ENCODE assay signal across 20 cellular contexts in genomic region chr11:26930518-26931247, GRCh38.
DNase-seq lines count a peak whose midpoint lies in the region; ATAC-seq and TF ChIP-seq lines count a peak whose summit lies in the region.
"Had no signal": no experiment of that assay in that cellular context is flagged by ENCODE, and none has a peak within 500 bp of the region (broad histone marks: within the 10 kb centered on the region; RNA-seq: fewer than 3 reads in every experiment).

No MANE protein-coding gene starts in this region.

- no peak for TF ChIP-seq CTCF in left lung (IDR thresholded peaks at IDR 0.05)
- TF ChIP-seq CTCF in upper lobe of right lung (IDR thresholded peaks at IDR 0.05), result no peak

- H3K4me3 ChIP-seq in left lung, result no peak overlapping the region
- H3K4me3 ChIP-seq in upper lobe of right lung, result no peak overlapping the region
- H3K4me3 ChIP-seq: breast epithelium, HAP-1, upper lobe of left lung had no signal

- H3K4me3 Mint-ChIP-seq in activated CD4-positive, alpha-beta T cell treated with anti-CD3 and anti-CD28 coated beads, Interleukin-2, amount 10 ng/mL, durations not matched to agents 24 days and 14 days, result no peak overlapping the region
- H3K4me3 Mint-ChIP-seq: activated CD4-positive, alpha-beta T cell treated with anti-CD3 and anti-CD28 coated beads for 36 hours; activated naive CD4-positive, alpha-beta T cell treated with anti-CD3 and anti-CD28 coated beads, Interleukin-2, amount 10 ng/mL, durations not matched to agents 7 days and 5 days; stimulated activated naive B cell treated with anti-CD40 and anti-IgM and Interleukin-4, amounts not matched to agents 10 μg/mL and 1 μg/mL and 100 μg/mL, for 72 hours; T-helper 2 cell treated with Interferon-gamma antibody and Interleukin-4, amounts not matched to agents 5 μg/mL and 100 μg/mL, for 36 hours had no signal

- peak; percentile 6 for DNase-seq in activated CD4-positive, alpha-beta T cell treated with anti-CD3 and anti-CD28 coated beads, Interleukin-2, amount 10 ng/mL, durations not matched to agents 24 days and 14 days
- DNase-seq in activated CD4-positive, alpha-beta T cell treated with anti-CD3 and anti-CD28 coated beads for 4 hours, result no peak
- DNase-seq in amniotic epithelial cell (ENCODE audit: low read depth), result peak; percentile 81
- no peak for DNase-seq in left lung
- no peak for DNase-seq in upper lobe of right lung
- no peak for DNase-seq in germinal center (ENCODE audit: low spot score)
- DNase-seq in middle frontal gyrus (ENCODE audit: extremely low spot score, low spot score), result no peak
- DNase-seq: activated CD4-positive, alpha-beta T cell treated with anti-CD3 and anti-CD28 coated beads for 36 hours; activated naive CD4-positive, alpha-beta T cell treated with anti-CD3 and anti-CD28 coated beads, Interleukin-2, amount 10 ng/mL, durations not matched to agents 7 days and 5 days; GDM1; MM.1S; NCI-H1694 treated with DMSO at 0.1 percent for 48 hours; occipital lobe; SHP77 treated with DMSO at 0.1 percent for 48 hours; stimulated activated naive B cell treated with anti-CD40 and anti-IgM and Interleukin-4, amounts not matched to agents 10 μg/mL and 1 μg/mL and 100 μg/mL, for 72 hours; upper lobe of left lung had no signal

- no peak overlapping the region for H3K27ac ChIP-seq in left lung
- no peak overlapping the region for H3K27ac ChIP-seq in upper lobe of right lung
- H3K27ac ChIP-seq: upper lobe of left lung had no signal

- intact Hi-C loops in activated CD4-positive, alpha-beta T cell treated with anti-CD3 and anti-CD28 coated beads, Interleukin-2, amount 10 ng/mL, durations not matched to agents 24 days and 14 days (cut with micrococcal nuclease), result no loop called here
- intact Hi-C loops in left lung (cut with DNase I), result no loop called here
- intact Hi-C loops in upper lobe of right lung (cut with DNase I), result no loop called here

- ATAC-seq in left lung, result peak; percentile 80
- ATAC-seq in upper lobe of right lung, result peak; percentile 28
- ATAC-seq in GM21526 (IDR thresholded peaks at IDR 0.05; ENCODE audit: low FRiP score, unreplicated experiment), result no peak
- ATAC-seq: activated CD4-positive, alpha-beta T cell treated with anti-CD3 and anti-CD28 coated beads for 36 hours; stimulated activated naive B cell treated with anti-CD40 and anti-IgM and Interleukin-4, amounts not matched to agents 10 μg/mL and 1 μg/mL and 100 μg/mL, for 72 hours had no signal

- no peaks in the 10 kb centered on the region for H3K36me3 Mint-ChIP-seq in activated CD4-positive, alpha-beta T cell treated with anti-CD3 and anti-CD28 coated beads, Interleukin-2, amount 10 ng/mL, durations not matched to agents 24 days and 14 days (ENCODE audit: low read depth)
- H3K36me3 Mint-ChIP-seq: activated naive CD4-positive, alpha-beta T cell treated with anti-CD3 and anti-CD28 coated beads, Interleukin-2, amount 10 ng/mL, durations not matched to agents 7 days and 5 days; stimulated activated naive B cell treated with anti-CD40 and anti-IgM and Interleukin-4, amounts not matched to agents 10 μg/mL and 1 μg/mL and 100 μg/mL, for 72 hours had no signal

- H3K9me3 Mint-ChIP-seq in activated CD4-positive, alpha-beta T cell treated with anti-CD3 and anti-CD28 coated beads, Interleukin-2, amount 10 ng/mL, durations not matched to agents 24 days and 14 days, result peaks cover 3% of the 10 kb centered on the region

- H3K27ac Mint-ChIP-seq in activated CD4-positive, alpha-beta T cell treated with anti-CD3 and anti-CD28 coated beads, Interleukin-2, amount 10 ng/mL, durations not matched to agents 24 days and 14 days, result no peak overlapping the region
- H3K27ac Mint-ChIP-seq: activated CD4-positive, alpha-beta T cell treated with anti-CD3 and anti-CD28 coated beads for 36 hours; activated naive CD4-positive, alpha-beta T cell treated with anti-CD3 and anti-CD28 coated beads, Interleukin-2, amount 10 ng/mL, durations not matched to agents 7 days and 5 days; stimulated activated naive B cell treated with anti-CD40 and anti-IgM and Interleukin-4, amounts not matched to agents 10 μg/mL and 1 μg/mL and 100 μg/mL, for 72 hours; T-helper 2 cell treated with Interferon-gamma antibody and Interleukin-4, amounts not matched to agents 5 μg/mL and 100 μg/mL, for 36 hours had no signal

- H3K4me1 Mint-ChIP-seq in activated CD4-positive, alpha-beta T cell treated with anti-CD3 and anti-CD28 coated beads, Interleukin-2, amount 10 ng/mL, durations not matched to agents 24 days and 14 days, result no peaks in the 10 kb centered on the region
- H3K4me1 Mint-ChIP-seq: activated CD4-positive, alpha-beta T cell treated with anti-CD3 and anti-CD28 coated beads for 36 hours; activated naive CD4-positive, alpha-beta T cell treated with anti-CD3 and anti-CD28 coated beads, Interleukin-2, amount 10 ng/mL, durations not matched to agents 7 days and 5 days; stimulated activated naive B cell treated with anti-CD40 and anti-IgM and Interleukin-4, amounts not matched to agents 10 μg/mL and 1 μg/mL and 100 μg/mL, for 72 hours had no signal

- H3K9me3 ChIP-seq in left lung (peaks cover 0 to 5% of the 10 kb centered on the region in 2 donors), upper lobe of right lung (no peaks in the 10 kb centered on the region)
- H3K9me3 ChIP-seq: breast epithelium, HAP-1, upper lobe of left lung had no signal

- H3K27me3 ChIP-seq in left lung (no peaks in the 10 kb centered on the region), upper lobe of right lung (no peaks in the 10 kb centered on the region)
- H3K27me3 ChIP-seq: breast epithelium, upper lobe of left lung had no signal

- H3K36me3 ChIP-seq in left lung, result no peaks in the 10 kb centered on the region
- H3K36me3 ChIP-seq in upper lobe of right lung, result no peaks in the 10 kb centered on the region
- H3K36me3 ChIP-seq: breast epithelium, HAP-1, upper lobe of left lung had no signal

- no peaks in the 10 kb centered on the region for H3K27me3 Mint-ChIP-seq in activated CD4-positive, alpha-beta T cell treated with anti-CD3 and anti-CD28 coated beads, Interleukin-2, amount 10 ng/mL, durations not matched to agents 24 days and 14 days
- H3K27me3 Mint-ChIP-seq: activated CD4-positive, alpha-beta T cell treated with anti-CD3 and anti-CD28 coated beads for 36 hours; activated naive CD4-positive, alpha-beta T cell treated with anti-CD3 and anti-CD28 coated beads, Interleukin-2, amount 10 ng/mL, durations not matched to agents 7 days and 5 days; stimulated activated naive B cell treated with anti-CD40 and anti-IgM and Interleukin-4, amounts not matched to agents 10 μg/mL and 1 μg/mL and 100 μg/mL, for 72 hours had no signal

- H3K4me1 ChIP-seq in left lung (no peaks in the 10 kb centered on the region), upper lobe of right lung (no peaks in the 10 kb centered on the region)
- H3K4me1 ChIP-seq: breast epithelium, HAP-1, upper lobe of left lung had no signal

Comparison
In these comparisons a context has a peak if more than half of its experiments do, and no peak if none do; other contexts are left out.
1. DNase-seq: peak in activated CD4-positive, alpha-beta T cell treated with anti-CD3 and anti-CD28 coated beads, Interleukin-2, amount 10 ng/mL, durations not matched to agents 24 days and 14 days (single experiment) and amniotic epithelial cell (single experiment); none in activated CD4-positive, alpha-beta T cell treated with anti-CD3 and anti-CD28 coated beads for 4 hours (0 of 2), left lung (0 of 2), upper lobe of right lung (single experiment), germinal center (single experiment) and middle frontal gyrus (single experiment).